In genomic region chr10:6202684-6203330, GRCh38 we compare ENCODE assay signal across 8 cellular contexts.
DNase-seq lines count a peak whose midpoint lies in the region; ATAC-seq lines count a peak whose summit lies in the region.

TSS of gene PFKFB3 (plus strand) at chr10:6202932. CDS start at chr10:6203261, 329 bp downstream.

- ATAC-seq in HG02870 (IDR thresholded peaks at IDR 0.05; ENCODE audit: unreplicated experiment) = peak; percentile 61

- peak within 1 kb of the TSS; percentile 87 for H3K27ac ChIP-seq in caudate nucleus (ENCODE audit: low read depth, low read length)

- DNase-seq in NK-92 treated with Interleukin-12 subunit alpha and Interleukin-12 subunit beta, amount 100 ng/mL, for 24 hours (lab: John Stamatoyannopoulos, UW) = peak; percentile 87
- DNase-seq in NK-92 (lab: John Stamatoyannopoulos, UW; ENCODE audit: unreplicated experiment) (no peak), NCI-H1694 treated with DMSO at 0.1 percent for 48 hours (lab: John Stamatoyannopoulos, UW) (peak; percentile 56), caudate nucleus (lab: John Stamatoyannopoulos, UW) (peak in 60 of 61 donors; percentile 31 to 96 (median 91)), iris pigment epithelial cell (ENCODE audit: low read depth) (peak; percentile 93)
- DNase-seq in activated CD4-positive, CD25-positive, alpha-beta regulatory T cell (lab: John Stamatoyannopoulos, UW) = peak; percentile 69 to 93 (median 83)
- peak; percentile 88 for DNase-seq in stimulated activated CD4-positive, alpha-beta T cell treated with anti-CD3 and anti-CD28 coated beads, Interleukin-12 subunit alpha, Interleukin-12 subunit beta, amount 100 ng/mL, for 4 hours
